23 cellular contexts compared by ENCODE assay signal in the genomic region with DNA sequence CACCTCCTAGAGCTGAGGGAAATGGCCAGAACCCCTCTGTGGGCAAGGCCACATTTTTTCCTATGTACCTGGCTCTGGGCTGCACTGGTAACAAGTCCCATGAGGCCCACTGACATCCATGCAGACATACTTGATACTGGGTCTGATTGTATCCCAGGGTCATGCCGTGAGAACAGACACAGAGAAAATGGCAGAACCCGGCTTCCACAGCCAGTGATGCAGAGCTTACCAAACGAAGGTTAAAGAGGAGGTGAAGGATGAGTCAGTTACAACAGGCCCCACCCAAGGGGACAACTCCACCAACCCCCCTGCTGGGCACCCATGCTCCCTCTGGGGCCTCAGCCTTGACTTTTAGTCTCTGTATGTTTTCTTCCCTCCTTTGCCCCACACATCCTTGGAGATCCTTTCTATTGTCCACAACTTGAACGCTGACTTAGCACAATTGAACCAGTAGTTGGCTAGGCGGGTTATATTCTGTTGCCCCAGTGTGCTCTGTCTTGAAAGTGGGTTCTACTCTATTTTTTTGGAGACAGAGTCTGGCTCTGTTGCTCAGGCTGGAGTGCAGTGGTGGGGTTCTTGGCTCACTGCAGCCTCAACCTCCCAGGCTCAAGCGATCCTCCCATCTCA.
"Had no signal": no experiment of that assay in that cellular context is flagged by ENCODE, and none has a peak within 500 bp of the region (broad histone marks: within the 10 kb centered on the region; RNA-seq: fewer than 3 reads in every experiment).

No MANE protein-coding gene starts in this region.

- ATAC-seq: effector memory CD8-positive, alpha-beta T cell; heart right ventricle; naive thymus-derived CD4-positive, alpha-beta T cell; sciatic nerve; stimulated activated naive B cell treated with anti-CD40 and anti-IgM and Interleukin-4, amounts not matched to agents 10 μg/mL and 1 μg/mL and 100 μg/mL, for 72 hours had no signal

- H3K9me3 Mint-ChIP-seq: dendritic cell treated with granulocyte-macrophage colony-stimulating factor and Interleukin-4, amounts not matched to agents 40 ng/mL and 50 ng/mL, for 4 days; effector memory CD8-positive, alpha-beta T cell; stimulated activated naive B cell treated with anti-CD40 and anti-IgM and Interleukin-4, amounts not matched to agents 10 μg/mL and 1 μg/mL and 100 μg/mL, for 72 hours had no signal

- H3K27me3 Mint-ChIP-seq: stimulated activated naive B cell treated with anti-CD40 and anti-IgM and Interleukin-4, amounts not matched to agents 10 μg/mL and 1 μg/mL and 100 μg/mL, for 72 hours had no signal

- H3K36me3 Mint-ChIP-seq: naive thymus-derived CD4-positive, alpha-beta T cell; stimulated activated naive B cell treated with anti-CD40 and anti-IgM and Interleukin-4, amounts not matched to agents 10 μg/mL and 1 μg/mL and 100 μg/mL, for 72 hours had no signal

- H3K36me3 ChIP-seq: esophagus muscularis mucosa, gastrocnemius medialis, heart right ventricle, pancreas, stomach, thoracic aorta, transverse colon had no signal

- H3K27me3 ChIP-seq: gastrocnemius medialis, heart right ventricle, pancreas, stomach, transverse colon had no signal

- H3K4me1 ChIP-seq: transverse colon had no signal

- H3K4me3 ChIP-seq: esophagus muscularis mucosa, gastrocnemius medialis, heart right ventricle, pancreas, skin epidermis, stomach, thoracic aorta, transverse colon had no signal

- H3K27ac Mint-ChIP-seq: dendritic cell treated with granulocyte-macrophage colony-stimulating factor and Interleukin-4, amounts not matched to agents 40 ng/mL and 50 ng/mL, for 4 days; effector memory CD8-positive, alpha-beta T cell; naive thymus-derived CD4-positive, alpha-beta T cell; progenitor cell of endocrine pancreas; stimulated activated naive B cell treated with anti-CD40 and anti-IgM and Interleukin-4, amounts not matched to agents 10 μg/mL and 1 μg/mL and 100 μg/mL, for 72 hours had no signal

- H3K9me3 ChIP-seq: esophagus muscularis mucosa, gastrocnemius medialis, heart right ventricle, pancreas, stomach, thoracic aorta, transverse colon had no signal

- FAIRE-seq: islet of Langerhans, pancreas had no signal

- H3K4me1 Mint-ChIP-seq: neural crest cell; stimulated activated naive B cell treated with anti-CD40 and anti-IgM and Interleukin-4, amounts not matched to agents 10 μg/mL and 1 μg/mL and 100 μg/mL, for 72 hours had no signal

- H3K4me3 Mint-ChIP-seq: dendritic cell treated with granulocyte-macrophage colony-stimulating factor and Interleukin-4, amounts not matched to agents 40 ng/mL and 50 ng/mL, for 4 days; effector memory CD8-positive, alpha-beta T cell; naive thymus-derived CD4-positive, alpha-beta T cell; neural crest cell; stimulated activated naive B cell treated with anti-CD40 and anti-IgM and Interleukin-4, amounts not matched to agents 10 μg/mL and 1 μg/mL and 100 μg/mL, for 72 hours had no signal

- H3K27ac ChIP-seq: epithelial cell of prostate, esophagus muscularis mucosa, heart right ventricle, pancreas, skin epidermis, stomach, thoracic aorta, transverse colon had no signal

- DNase-seq: effector memory CD8-positive, alpha-beta T cell; heart right ventricle; hypothalamus; kidney glomerular epithelial cell; mesendoderm; naive thymus-derived CD4-positive, alpha-beta T cell; pancreas; stimulated activated CD4-positive, alpha-beta T cell treated with anti-CD3 and anti-CD28 coated beads, Interleukin-2, amount 100 ng/mL, for 24 hours; stimulated activated CD4-positive, alpha-beta T cell treated with anti-CD3 and anti-CD28 coated beads, Interleukin-4, amount 100 ng/mL, for 4 hours; stimulated activated naive B cell treated with anti-CD40 and anti-IgM and Interleukin-4, amounts not matched to agents 10 μg/mL and 1 μg/mL and 100 μg/mL, for 72 hours; stomach; substantia nigra; transverse colon had no signal
